Comparison of ENCODE assay signal across 8 cellular contexts in the genomic region with DNA sequence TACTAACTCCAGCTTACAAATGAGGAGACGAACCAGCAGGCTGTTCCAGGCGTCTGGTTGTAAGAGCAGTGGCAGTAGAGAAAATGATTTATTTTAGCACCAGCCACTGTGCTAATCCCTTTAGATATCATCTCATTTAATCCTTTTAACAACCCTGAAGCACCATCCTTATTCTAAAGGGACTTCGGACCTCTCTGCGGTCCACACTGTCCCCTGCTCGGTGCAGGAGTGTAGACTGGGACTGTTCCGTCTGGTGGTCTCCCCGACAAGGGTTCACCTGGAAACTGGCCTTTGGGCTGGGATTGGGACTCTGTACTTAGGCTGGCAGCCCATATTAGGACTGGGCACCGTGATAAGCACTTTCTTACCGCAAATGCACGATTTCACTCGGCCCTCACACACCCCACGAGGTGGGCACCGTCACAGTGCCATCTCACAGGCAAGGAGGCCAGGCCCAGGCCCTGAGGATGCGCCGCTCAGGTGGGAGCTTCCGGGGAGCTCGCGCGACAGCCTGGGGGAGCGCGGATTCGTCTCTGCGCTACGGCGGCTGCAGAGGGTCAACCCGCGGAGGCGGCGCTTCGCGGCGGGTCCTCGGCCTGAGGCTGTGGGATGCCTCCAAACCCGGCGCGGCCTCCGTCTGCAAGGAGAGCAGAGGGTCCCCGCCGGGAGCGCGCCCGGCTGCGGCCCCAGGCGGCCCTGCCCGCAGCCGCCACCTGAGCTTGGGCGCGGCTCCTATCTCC. TPM values are rescaled to one million over a fixed set of nuclear protein-coding genes. Genes with fewer than 3 reads are reported as not detected.
DNase-seq lines count a peak whose midpoint lies in the region; ATAC-seq and TF ChIP-seq lines count a peak whose summit lies in the region.

No MANE protein-coding gene starts in this region.

- no peak for TF ChIP-seq CTCF in lower leg skin (IDR thresholded peaks at IDR 0.05)

- TF ChIP-seq POLR2A in lower leg skin (IDR thresholded peaks at IDR 0.05): no peak

- intact Hi-C loops in lower leg skin (cut with DNase I; ENCODE audit: low total_unique reads): no loop called here

- ATAC-seq in GM19025 (IDR thresholded peaks at IDR 0.05; ENCODE audit: low read depth, unreplicated experiment) (peak; percentile 86), HG03196 (IDR thresholded peaks at IDR 0.05; ENCODE audit: unreplicated experiment) (peak; percentile 75)

- peak overlapping the region; percentile 71 for H3K4me3 ChIP-seq in lower leg skin (ENCODE audit: low read depth, poor library complexity, severe bottlenecking)

- 2% methylated on average over 36 to 38 of the region's 48 CpGs for WGBS in lower leg skin, 2 donors

- DNase-seq in AG20443 (ENCODE audit: low spot score) (peak; percentile 89), NCI-H510A (lab: John Stamatoyannopoulos, UW) (peak; percentile 85), dermis microvascular lymphatic vessel endothelial cell (ENCODE audit: low read depth in 2 of 2) (peak; percentile 34 to 59), lower leg skin (ENCODE audit: low spot score in 2 of 2) (peak; percentile 53 to 96)
- peak; percentile 85 for DNase-seq in activated CD4-positive, alpha-beta T cell treated with anti-CD3 and anti-CD28 coated beads, Interleukin-2, amount 50 U/mL, for 1 hour
- peak; percentile 83 for DNase-seq in stimulated activated CD4-positive, alpha-beta T cell treated with anti-CD3 and anti-CD28 coated beads, Interleukin-4, amount 100 ng/mL, for 4 hours

RNA-seq across cellular contexts. Expression of gene ATP1A1, which starts 45.2 kb away (rescaled TPM):
- total RNA-seq in dermis microvascular lymphatic vessel endothelial cell: 188 and 191 TPM in 2 replicates
- 100 to 1,000 TPM; 241 to 757 (median 415) TPM for total RNA-seq in lower leg skin

Comparison
In these comparisons a context has a peak if more than half of its experiments do, and no peak if none do; other contexts are left out.
1. Peak in every context shown above with its lines: DNase-seq, ATAC-seq and H3K4me3 ChIP-seq.